In genomic region chr14:24156840-24157239, GRCh38 we compare ENCODE assay signal across 1 cellular context.
A peak's percentile ranks its signal among the peaks of the same experiment; 100 is the strongest.
TF ChIP-seq lines count a peak whose summit lies in the region.

No MANE protein-coding gene starts in this region.

TF ChIP-seq in HepG2, 621 proteins besides CTCF, POLR2A, EP300 and RAD21:
- no peak for TF ChIP-seq ZNF567 (CRISPR knock-in tag; IDR thresholded peaks at IDR 0.05; ENCODE audit: borderline replicate concordance)
- no peak for TF ChIP-seq BRD4 (CRISPR knock-in tag; IDR thresholded peaks at IDR 0.05)
- no peak for TF ChIP-seq TBP (CRISPR knock-in tag; IDR thresholded peaks at IDR 0.05)
- no peak for TF ChIP-seq NFIB (CRISPR knock-in tag; IDR thresholded peaks at IDR 0.05; ENCODE audit: borderline replicate concordance)
- TF ChIP-seq MXD3 (CRISPR knock-in tag; IDR thresholded peaks at IDR 0.05): no peak
- no peak for TF ChIP-seq TCF7L2 (IDR thresholded peaks at IDR 0.05; ENCODE audit: low read depth, low read length)
- 0 out of 2 replicates have a peak, but pooled peaks have one; percentile 40 for TF ChIP-seq PLRG1 (conservative IDR thresholded peaks at IDR 0.05)
- TF ChIP-seq SOX6 (IDR thresholded peaks at IDR 0.05): peak; percentile 76; the same call in 1 of the 2 replicates
- no peak for TF ChIP-seq SOX6 (CRISPR knock-in tag; IDR thresholded peaks at IDR 0.05)
- peak; percentile 62; the same call in 1 of the 2 replicates for TF ChIP-seq IKZF1 (IDR thresholded peaks at IDR 0.05)
- 0 out of 2 replicates have a peak, but pooled peaks have one; percentile 29 for TF ChIP-seq NONO (IDR thresholded peaks at IDR 0.05)
- no peak for TF ChIP-seq NONO (CRISPR knock-in tag; conservative IDR thresholded peaks at IDR 0.05)
- TF ChIP-seq SMYD3 (CRISPR knock-in tag; IDR thresholded peaks at IDR 0.05): no peak
- TF ChIP-seq NR1H2 (CRISPR knock-in tag; IDR thresholded peaks at IDR 0.05; ENCODE audit: borderline replicate concordance, low read depth): no peak
- TF ChIP-seq ZNF460 (CRISPR knock-in tag; IDR thresholded peaks at IDR 0.05; ENCODE audit: borderline replicate concordance): no peak
- TF ChIP-seq IRX3 (CRISPR knock-in tag; IDR thresholded peaks at IDR 0.05; ENCODE audit: borderline replicate concordance, low read depth): no peak
- 0 out of 2 replicates have a peak, but pooled peaks have one; percentile 29 for TF ChIP-seq NFRKB (IDR thresholded peaks at IDR 0.05)
- TF ChIP-seq ZFP91 (CRISPR knock-in tag; IDR thresholded peaks at IDR 0.05; ENCODE audit: borderline replicate concordance): no peak
- no peak for TF ChIP-seq ZNF496 (CRISPR knock-in tag; IDR thresholded peaks at IDR 0.05; ENCODE audit: insufficient replicate concordance)
- TF ChIP-seq ZNF605 (CRISPR knock-in tag; IDR thresholded peaks at IDR 0.05): 0 out of 2 replicates have a peak, but pooled peaks have one; percentile 21
- 0 out of 2 replicates have a peak, but pooled peaks have one; percentile 33 for TF ChIP-seq FOXA1 (IDR thresholded peaks at IDR 0.05)
- no peak for TF ChIP-seq FOXA1 (CRISPR knock-in tag; IDR thresholded peaks at IDR 0.05)
- TF ChIP-seq KLF9 (CRISPR knock-in tag; IDR thresholded peaks at IDR 0.05; ENCODE audit: low read depth): no peak
- no peak for TF ChIP-seq SKI (IDR thresholded peaks at IDR 0.05; ENCODE audit: partially characterized antibody)
- no peak for TF ChIP-seq ZNF749 (CRISPR knock-in tag; IDR thresholded peaks at IDR 0.05; ENCODE audit: borderline replicate concordance)
- peak; percentile 56 for TF ChIP-seq PHB2 (IDR thresholded peaks at IDR 0.05; ENCODE audit: partially characterized antibody)
- TF ChIP-seq ATF4 (CRISPR knock-in tag; IDR thresholded peaks at IDR 0.05): no peak
- no peak for TF ChIP-seq SIN3A (IDR thresholded peaks at IDR 0.05; ENCODE audit: borderline replicate concordance, low read depth, low read length)
- no peak for TF ChIP-seq ZFP36L1 (CRISPR knock-in tag; IDR thresholded peaks at IDR 0.05)
- TF ChIP-seq ZNF597 (CRISPR knock-in tag; IDR thresholded peaks at IDR 0.05): no peak
- 0 out of 2 replicates have a peak, but pooled peaks have one; percentile 33 for TF ChIP-seq MZF1 (CRISPR knock-in tag; IDR thresholded peaks at IDR 0.05; ENCODE audit: borderline replicate concordance)
- TF ChIP-seq DR1 (CRISPR knock-in tag; IDR thresholded peaks at IDR 0.05): no peak
- no peak for TF ChIP-seq ETS1 (CRISPR knock-in tag; IDR thresholded peaks at IDR 0.05)
- TF ChIP-seq KDM6A (CRISPR knock-in tag; IDR thresholded peaks at IDR 0.05; ENCODE audit: low read depth): no peak
- TF ChIP-seq POLR2AphosphoS5 (IDR thresholded peaks at IDR 0.05; ENCODE audit: low read depth, low read length): 0 out of 2 replicates have a peak, but pooled peaks have one; percentile 27
- TF ChIP-seq HNRNPUL1 (IDR thresholded peaks at IDR 0.05; ENCODE audit: low read depth, low read length): no peak
- no peak for TF ChIP-seq SMAD1 (CRISPR knock-in tag; IDR thresholded peaks at IDR 0.05; ENCODE audit: borderline replicate concordance, low read depth)
- TF ChIP-seq PLSCR1 (CRISPR knock-in tag; IDR thresholded peaks at IDR 0.05; ENCODE audit: borderline replicate concordance): no peak
